ENCODE assay signal across 8 cellular contexts in genomic region chr9:126722252-126722921, GRCh38.
DNase-seq lines count a peak whose midpoint lies in the region; ATAC-seq, FAIRE-seq and TF ChIP-seq lines count a peak whose summit lies in the region.

No MANE protein-coding gene starts in this region.

- H3K27me3 ChIP-seq in CD4-positive, CD25-positive, alpha-beta regulatory T cell (ENCODE audit: control insufficient read depth, insufficient read depth, low read length) = no peaks in the 10 kb centered on the region
- H3K27me3 ChIP-seq in HL-60 (ENCODE audit: insufficient read depth, poor library complexity, severe bottlenecking) = peaks cover 12% of the 10 kb centered on the region
- peaks cover 13% of the 10 kb centered on the region; the same call in 1 of the 2 replicates for H3K27me3 ChIP-seq in SJCRH30
- H3K27me3 ChIP-seq in psoas muscle (ENCODE audit: insufficient read depth in 3 of 3, low read length in 2 of 3) = peaks cover 0 to 47% (median 22%) of the 10 kb centered on the region in 3 donors

- TF ChIP-seq CTCF in HL-60 (IDR thresholded peaks at IDR 0.05; ENCODE audit: insufficient read depth, low read length) (no peak), psoas muscle (IDR thresholded peaks at IDR 0.05) (no peak)

- FAIRE-seq in urothelium cell line (lab: Jason Lieb, UNC) = peak; percentile 5

- peak; percentile 79 to 83 (median 82) for DNase-seq in CD4-positive, CD25-positive, alpha-beta regulatory T cell
- DNase-seq in HL-60 (ENCODE audit: low read depth in 1 of 2, low spot score in 1 of 2) (peak; percentile 26 to 27), SJCRH30 (peak; percentile 87 to 88), Right ventricle myocardium superior (peak; percentile 90), psoas muscle (peak; percentile 80), urothelium cell line (ENCODE audit: low spot score) (peak; percentile 90)
- peak; percentile 70 to 87 (median 73) for DNase-seq in activated naive CD4-positive, alpha-beta T cell (lab: John Stamatoyannopoulos, UW)

- intact Hi-C loops in Right ventricle myocardium superior (cut with DNase I) (no loop called here), psoas muscle (cut with DNase I) (no loop called here)

- H3K4me3 ChIP-seq in CD4-positive, CD25-positive, alpha-beta regulatory T cell (ENCODE audit: low read depth, low read length) = peak overlapping the region; percentile 47
- H3K4me3 ChIP-seq in HL-60 (replicated peaks; ENCODE audit: insufficient read depth, low read length) (peak overlapping the region; percentile 68), SJCRH30 (peak overlapping the region; percentile 87), psoas muscle (peak overlapping the region; percentile 68)

- H3K9me3 ChIP-seq in CD4-positive, CD25-positive, alpha-beta regulatory T cell (ENCODE audit: control insufficient read depth in 2 of 2, low read length in 2 of 2) = no peaks in the 10 kb centered on the region
- no peaks in the 10 kb centered on the region for H3K9me3 ChIP-seq in SJCRH30 (replicated peaks)
- no peaks in the 10 kb centered on the region for H3K9me3 ChIP-seq in psoas muscle

- WGBS in psoas muscle, 3 donors = 3% methylated on average over 36 to 45 of the region's 45 CpGs

- H3K4me1 ChIP-seq in CD4-positive, CD25-positive, alpha-beta regulatory T cell (ENCODE audit: control insufficient read depth, insufficient read depth, low read length, poor library complexity, severe bottlenecking) = peaks cover 46% of the 10 kb centered on the region
- H3K4me1 ChIP-seq in SJCRH30 = peaks cover 8% of the 10 kb centered on the region
- H3K4me1 ChIP-seq in psoas muscle = peaks cover 4% of the 10 kb centered on the region

- peaks cover 14% of the 10 kb centered on the region for H3K27me3 Mint-ChIP-seq in CD4-positive, CD25-positive, alpha-beta regulatory T cell

- peak overlapping the region; percentile 61 to 97 (median 93) for H3K27ac Mint-ChIP-seq in CD4-positive, CD25-positive, alpha-beta regulatory T cell

- H3K4me1 Mint-ChIP-seq in CD4-positive, CD25-positive, alpha-beta regulatory T cell = peaks cover 14 to 52% (median 35%) of the 10 kb centered on the region in 4 donors

- ATAC-seq in CD4-positive, CD25-positive, alpha-beta regulatory T cell (ENCODE audit: low read depth in 2 of 2) = peak; percentile 66 to 71
- ATAC-seq in GM19438 (IDR thresholded peaks at IDR 0.05; ENCODE audit: low read depth, unreplicated experiment) (peak; percentile 63), Right ventricle myocardium superior (ENCODE audit: poor library complexity) (peak; percentile 93), psoas muscle (peak; percentile 36 to 76 (median 70))

- no peaks in the 10 kb centered on the region for H3K36me3 Mint-ChIP-seq in CD4-positive, CD25-positive, alpha-beta regulatory T cell

- H3K36me3 ChIP-seq in CD4-positive, CD25-positive, alpha-beta regulatory T cell (ENCODE audit: control insufficient read depth, insufficient read depth, low read length) = no peaks in the 10 kb centered on the region
- H3K36me3 ChIP-seq in SJCRH30 = no peaks in the 10 kb centered on the region
- H3K36me3 ChIP-seq in psoas muscle (ENCODE audit: insufficient read depth in 1 of 2, low read depth in 1 of 2) = no peaks in the 10 kb centered on the region

- peaks cover 0 to 1% (median 0%) of the 10 kb centered on the region in 7 donors for H3K9me3 Mint-ChIP-seq in CD4-positive, CD25-positive, alpha-beta regulatory T cell

- H3K4me3 Mint-ChIP-seq in CD4-positive, CD25-positive, alpha-beta regulatory T cell = peak overlapping the region; percentile 81 to 98 (median 88)

- peak overlapping the region; percentile 94 for H3K27ac ChIP-seq in CD4-positive, CD25-positive, alpha-beta regulatory T cell (ENCODE audit: insufficient read depth, low read length, poor library complexity, severe bottlenecking)
- no peak overlapping the region for H3K27ac ChIP-seq in HL-60 (replicated peaks)
- H3K27ac ChIP-seq in SJCRH30 = peak overlapping the region; percentile 10; the same call in 1 of the 2 replicates
- H3K27ac ChIP-seq in psoas muscle = no peak overlapping the region

Comparison
In these comparisons a context has a peak if more than half of its experiments do, and no peak if none do; other contexts are left out.
1. DNase-seq: peak in every context shown above with its lines; median percentile 90 in Right ventricle myocardium superior; 90 in urothelium cell line; 88 in SJCRH30; 82 in CD4-positive, CD25-positive, alpha-beta regulatory T cell; 80 in psoas muscle; 73 in activated naive CD4-positive, alpha-beta T cell; 26 in HL-60.
2. H3K27ac ChIP-seq: peak in CD4-positive, CD25-positive, alpha-beta regulatory T cell (single experiment) and SJCRH30 (single experiment); none in HL-60 (single experiment) and psoas muscle (single experiment).
3. Peak in every context shown above with its lines, with median percentiles within 50 percentile points of each other: ATAC-seq and H3K4me3 ChIP-seq.